Comparison of ENCODE assay signal across 8 cellular contexts in genomic region chr14:105475269-105475915, GRCh38. TPM values are rescaled to one million over a fixed set of nuclear protein-coding genes. Genes with fewer than 3 reads are reported as not detected.
DNase-seq lines count a peak whose midpoint lies in the region; ATAC-seq, FAIRE-seq and TF ChIP-seq lines count a peak whose summit lies in the region.

No MANE protein-coding gene starts in this region.

- H3K4me3 Mint-ChIP-seq in activated CD4-positive, alpha-beta T cell treated with anti-CD3 and anti-CD28 coated beads, Interleukin-2, amount 10 ng/mL, durations not matched to agents 7 days and 5 days = no peak overlapping the region

- peaks cover 43% of the 10 kb centered on the region for H3K4me1 ChIP-seq in psoas muscle

- 21 to 22% (median 21%) methylated on average over 33 to 39 of the region's 39 CpGs for WGBS in psoas muscle, 3 donors

- ATAC-seq in SK-N-SH treated with all-trans-retinoic acid at 6 μM for 48 hours = peak; percentile 11
- peak in 1 of 4 donors; percentile 9 for ATAC-seq in psoas muscle
- ATAC-seq in HG03108 (IDR thresholded peaks at IDR 0.05; ENCODE audit: unreplicated experiment) = no peak

- H3K27ac Mint-ChIP-seq in activated CD4-positive, alpha-beta T cell treated with anti-CD3 and anti-CD28 coated beads, Interleukin-2, amount 10 ng/mL, durations not matched to agents 7 days and 5 days = no peak overlapping the region

- peaks cover 29% of the 10 kb centered on the region for H3K27me3 Mint-ChIP-seq in activated CD4-positive, alpha-beta T cell treated with anti-CD3 and anti-CD28 coated beads, Interleukin-2, amount 10 ng/mL, durations not matched to agents 7 days and 5 days

- H3K36me3 ChIP-seq in psoas muscle (ENCODE audit: insufficient read depth in 1 of 2, low read depth in 1 of 2) = peaks cover 0 to 5% of the 10 kb centered on the region in 2 donors

- H3K36me3 Mint-ChIP-seq in activated CD4-positive, alpha-beta T cell treated with anti-CD3 and anti-CD28 coated beads, Interleukin-2, amount 10 ng/mL, durations not matched to agents 7 days and 5 days (ENCODE audit: low read depth) = peaks cover 4% of the 10 kb centered on the region

- H3K27me3 ChIP-seq in psoas muscle (ENCODE audit: insufficient read depth in 3 of 3, low read length in 2 of 3) = peaks cover 0 to 4% (median 2%) of the 10 kb centered on the region in 3 donors

- H3K27ac ChIP-seq in psoas muscle = peak overlapping the region; percentile 67

- peaks cover 13% of the 10 kb centered on the region for H3K4me1 Mint-ChIP-seq in activated CD4-positive, alpha-beta T cell treated with anti-CD3 and anti-CD28 coated beads, Interleukin-2, amount 10 ng/mL, durations not matched to agents 7 days and 5 days

- no peak for TF ChIP-seq CTCF in psoas muscle (IDR thresholded peaks at IDR 0.05)

- H3K9me3 Mint-ChIP-seq in activated CD4-positive, alpha-beta T cell treated with anti-CD3 and anti-CD28 coated beads, Interleukin-2, amount 10 ng/mL, durations not matched to agents 7 days and 5 days = no peaks in the 10 kb centered on the region

- CTCF ChIA-PET in activated CD4-positive, alpha-beta T cell treated with anti-CD3 and anti-CD28 coated beads, Interleukin-2, amount 10 ng/mL, durations not matched to agents 7 days and 5 days (lab: Charles Lee) = interaction anchor here (1.8 to 2.2 kb wide), 2 partner anchors 14 to 17 kb away, joined by 5 read pairs; no protein-coding TSS in a partner anchor

- H3K4me3 ChIP-seq in psoas muscle = peak overlapping the region; percentile 78

- TF ChIP-seq POLR2A in H54 (IDR thresholded peaks at IDR 0.05; ENCODE audit: low read depth, low read length) = no peak

- POLR2A ChIA-PET in activated CD4-positive, alpha-beta T cell treated with anti-CD3 and anti-CD28 coated beads, Interleukin-2, amount 10 ng/mL, durations not matched to agents 7 days and 5 days (lab: Charles Lee) = no interaction called here

- no peaks in the 10 kb centered on the region for H3K9me3 ChIP-seq in psoas muscle

- no peak for FAIRE-seq in H54 (lab: Jason Lieb, UNC)

- DNase-seq in H54 (ENCODE audit: insufficient read length, low spot score) (peak; percentile 73), glomerular visceral epithelial cell (ENCODE audit: extremely low spot score) (peak; percentile 82), psoas muscle (peak in 1 of 2 donors; percentile 64), SK-N-DZ (ENCODE audit: low spot score) (no peak), medulla oblongata (ENCODE audit: extremely low spot score) (no peak)
- DNase-seq in activated CD4-positive, alpha-beta T cell treated with anti-CD3 and anti-CD28 coated beads, Interleukin-2, amount 10 ng/mL, durations not matched to agents 7 days and 5 days = no peak

- intact Hi-C loops in psoas muscle (cut with DNase I) = no loop called here

TF ChIP-seq in SK-N-SH treated with all-trans-retinoic acid at 6 μM for 48 hours, 23 proteins besides CTCF, POLR2A, EP300 and RAD21:
- no peak for TF ChIP-seq PPARA (CRISPR knock-in tag; IDR thresholded peaks at IDR 0.05; ENCODE audit: borderline replicate concordance)
- TF ChIP-seq POU6F1 (CRISPR knock-in tag; IDR thresholded peaks at IDR 0.05; ENCODE audit: borderline replicate concordance, low read depth) = no peak
- no peak for TF ChIP-seq TCF4 (CRISPR knock-in tag; IDR thresholded peaks at IDR 0.05; ENCODE audit: borderline replicate concordance)
- TF ChIP-seq ZNF70 (CRISPR knock-in tag; IDR thresholded peaks at IDR 0.05) = no peak
- TF ChIP-seq ZFP3 (CRISPR knock-in tag; IDR thresholded peaks at IDR 0.05) = no peak
TF ChIP-seq in SK-N-SH treated with all-trans-retinoic acid at 6 μM for 48 hours: peak in this region for 0.

RNA-seq across cellular contexts. Expression of gene CRIP2, which starts 0.8 kb away (rescaled TPM):
- total RNA-seq in psoas muscle = 10 to 100 TPM; 23.1 to 46.5 (median 30.2) TPM
- polyA plus RNA-seq in psoas muscle = 10 to 100 TPM; 28.5 to 71.8 (median 47.3) TPM
- polyA plus RNA-seq in SK-N-DZ (2014; cell fraction: cytosol; rRNA removed) = 71.3 and 72.7 TPM in 2 replicates
- polyA plus RNA-seq in SK-N-DZ (2014; cell fraction: nucleus; rRNA removed) = 64.4 and 76.4 TPM in 2 replicates
- total RNA-seq in activated CD4-positive, alpha-beta T cell treated with anti-CD3 and anti-CD28 coated beads, Interleukin-2, amount 10 ng/mL, durations not matched to agents 7 days and 5 days = 1 to 10 TPM in 1 of 2 experiments, under 1 TPM in 1; 0.64 to 1.8 TPM

RNA-seq across cellular contexts. Expression of gene CRIP1, which starts 11.3 kb away (rescaled TPM):
- total RNA-seq in psoas muscle = 10 to 100 TPM; 11.5 to 24.9 (median 14.2) TPM
- 10 to 100 TPM; 17.5 to 27.2 (median 20.6) TPM for polyA plus RNA-seq in psoas muscle
- polyA plus RNA-seq in SK-N-DZ (2014; cell fraction: cytosol; rRNA removed) = 3.4 and 16.0 TPM in 2 replicates
- 12.6 and 15.0 TPM in 2 replicates for polyA plus RNA-seq in SK-N-DZ (2014; cell fraction: nucleus; rRNA removed)
- 100 to 1,000 TPM; 702 to 753 TPM for total RNA-seq in activated CD4-positive, alpha-beta T cell treated with anti-CD3 and anti-CD28 coated beads, Interleukin-2, amount 10 ng/mL, durations not matched to agents 7 days and 5 days

RNA-seq across cellular contexts. Expression of gene TEDC1, which starts 15.7 kb away (rescaled TPM):
- total RNA-seq in psoas muscle = 1 to 10 TPM in 3 of 4 donors, under 1 TPM in 1; 0.95 to 2.0 (median 1.2) TPM
- polyA plus RNA-seq in psoas muscle = 1 to 10 TPM; 1.9 to 5.2 (median 2.3) TPM
- 20.8 and 25.6 TPM in 2 replicates for polyA plus RNA-seq in SK-N-DZ (2014; cell fraction: cytosol; rRNA removed)
- polyA plus RNA-seq in SK-N-DZ (2014; cell fraction: nucleus; rRNA removed) = 52.0 and 85.2 TPM in 2 replicates
- total RNA-seq in activated CD4-positive, alpha-beta T cell treated with anti-CD3 and anti-CD28 coated beads, Interleukin-2, amount 10 ng/mL, durations not matched to agents 7 days and 5 days = 10 to 100 TPM; 40.7 to 53.2 TPM

RNA-seq across cellular contexts. Expression of gene TMEM121, which starts 51.0 kb away (rescaled TPM):
- total RNA-seq in psoas muscle = under 1 TPM; 0.23 to 0.60 (median 0.39) TPM
- polyA plus RNA-seq in psoas muscle = under 1 TPM; 0.08 to 0.60 (median 0.17) TPM
- 1.8 and 3.6 TPM in 2 replicates for polyA plus RNA-seq in SK-N-DZ (2014; cell fraction: cytosol; rRNA removed)
- 2.1 and 3.1 TPM in 2 replicates for polyA plus RNA-seq in SK-N-DZ (2014; cell fraction: nucleus; rRNA removed)
- total RNA-seq in activated CD4-positive, alpha-beta T cell treated with anti-CD3 and anti-CD28 coated beads, Interleukin-2, amount 10 ng/mL, durations not matched to agents 7 days and 5 days = 1 to 10 TPM; 4.6 TPM

RNA-seq across cellular contexts. Expression of gene MTA1, which starts 55.8 kb away (rescaled TPM):
- 10 to 100 TPM; 41.1 to 48.6 (median 45.1) TPM for total RNA-seq in psoas muscle
- 10 to 100 TPM; 22.6 to 32.8 (median 25.5) TPM for polyA plus RNA-seq in psoas muscle
- 42.8 and 47.4 TPM in 2 replicates for polyA plus RNA-seq in SK-N-DZ (2014; cell fraction: cytosol; rRNA removed)
- polyA plus RNA-seq in SK-N-DZ (2014; cell fraction: nucleus; rRNA removed) = 335 and 376 TPM in 2 replicates
- total RNA-seq in activated CD4-positive, alpha-beta T cell treated with anti-CD3 and anti-CD28 coated beads, Interleukin-2, amount 10 ng/mL, durations not matched to agents 7 days and 5 days = 100 to 1,000 TPM; 119 to 131 TPM

Comparison
In these comparisons a context has a peak if more than half of its experiments do, and no peak if none do; other contexts are left out.
1. DNase-seq: peak in H54 (single experiment) and glomerular visceral epithelial cell (single experiment); none in SK-N-DZ (single experiment), medulla oblongata (single experiment) and activated CD4-positive, alpha-beta T cell treated with anti-CD3 and anti-CD28 coated beads, Interleukin-2, amount 10 ng/mL, durations not matched to agents 7 days and 5 days (single experiment).
2. RNA of gene CRIP2, which starts 0.8 kb away (total RNA-seq): 23.1 to 46.5 TPM in psoas muscle; 0.64 to 1.8 TPM in activated CD4-positive, alpha-beta T cell treated with anti-CD3 and anti-CD28 coated beads, Interleukin-2, amount 10 ng/mL, durations not matched to agents 7 days and 5 days; every median in the first group is over 4 times any median in the second.
3. RNA of gene CRIP1, which starts 11.3 kb away (total RNA-seq): 702 to 753 TPM in activated CD4-positive, alpha-beta T cell treated with anti-CD3 and anti-CD28 coated beads, Interleukin-2, amount 10 ng/mL, durations not matched to agents 7 days and 5 days; 11.5 to 24.9 TPM in psoas muscle; every median in the first group is over 10 times any median in the second.
4. RNA of gene TEDC1, which starts 15.7 kb away (total RNA-seq): 40.7 to 53.2 TPM in activated CD4-positive, alpha-beta T cell treated with anti-CD3 and anti-CD28 coated beads, Interleukin-2, amount 10 ng/mL, durations not matched to agents 7 days and 5 days; 0.95 to 2.0 TPM in psoas muscle; every median in the first group is over 10 times any median in the second.